15 cellular contexts compared by ENCODE assay signal in genomic region chr4:131547506-131547981, GRCh38.
A peak's percentile ranks its signal among the peaks of the same experiment; 100 is the strongest.
DNase-seq lines count a peak whose midpoint lies in the region; ATAC-seq, FAIRE-seq and TF ChIP-seq lines count a peak whose summit lies in the region.
"Had no signal": no experiment of that assay in that cellular context is flagged by ENCODE, and none has a peak within 500 bp of the region (broad histone marks: within the 10 kb centered on the region; RNA-seq: fewer than 3 reads in every experiment).

No MANE protein-coding gene starts in this region.

- no peak for TF ChIP-seq CTCF in CD4-positive, alpha-beta T cell (IDR thresholded peaks at IDR 0.05)

- H3K79me2 ChIP-seq in Karpas-422 (ENCODE audit: low read length): no peaks in the 10 kb centered on the region

- POLR2A ChIA-PET in CD4-positive, alpha-beta T cell (lab: Charles Lee): no interaction called here

- no peaks in the 10 kb centered on the region for H3K9me3 Mint-ChIP-seq in CD4-positive, alpha-beta T cell

- no peaks in the 10 kb centered on the region for H3K36me3 ChIP-seq in Karpas-422 (ENCODE audit: insufficient read depth, low read length)

- no peaks in the 10 kb centered on the region for H3K36me3 Mint-ChIP-seq in CD4-positive, alpha-beta T cell (ENCODE audit: low read depth)

- H3K4me3 ChIP-seq in Karpas-422 (ENCODE audit: low read length): no peak overlapping the region
- H3K4me3 ChIP-seq: mucosa of descending colon had no signal

- no peaks in the 10 kb centered on the region for H4K20me1 ChIP-seq in Karpas-422 (ENCODE audit: insufficient read depth, low read depth, low read length)

- no peaks in the 10 kb centered on the region for H3K27me3 Mint-ChIP-seq in CD4-positive, alpha-beta T cell
- H3K27me3 Mint-ChIP-seq: effector memory CD8-positive, alpha-beta T cell had no signal

- intact Hi-C loops in CD4-positive, alpha-beta T cell (cut with DNase I, micrococcal nuclease): no loop called here

- peak; percentile 75 for FAIRE-seq in GM18507 (lab: Jason Lieb, UNC)

- no peaks in the 10 kb centered on the region for H3K4me1 Mint-ChIP-seq in CD4-positive, alpha-beta T cell (ENCODE audit: low read depth)

- no peak overlapping the region for H3K27ac Mint-ChIP-seq in CD4-positive, alpha-beta T cell
- H3K27ac Mint-ChIP-seq: effector memory CD8-positive, alpha-beta T cell had no signal

- H3K9me3 ChIP-seq in Karpas-422 (ENCODE audit: low read length): no peaks in the 10 kb centered on the region
- no peaks in the 10 kb centered on the region for H3K9me3 ChIP-seq in CD4-positive, alpha-beta T cell (ENCODE audit: control insufficient read depth, low read length)

- ATAC-seq in GM21360 (IDR thresholded peaks at IDR 0.05; ENCODE audit: unreplicated experiment) (peak; percentile 66), HG02938 (IDR thresholded peaks at IDR 0.05; ENCODE audit: unreplicated experiment) (peak; percentile 87), GM18517 (IDR thresholded peaks at IDR 0.05; ENCODE audit: unreplicated experiment) (no peak)
- ATAC-seq in CD4-positive, alpha-beta T cell (ENCODE audit: poor library complexity): no peak
- ATAC-seq: effector memory CD8-positive, alpha-beta T cell; mucosa of descending colon; stimulated activated naive CD8-positive, alpha-beta T cell treated with anti-CD3 and anti-CD28 coated beads, Interleukin-15, Interleukin-2, amounts not matched to agents 100 U/mL and 50 U/mL, for 24 hours had no signal

- no peak overlapping the region for H3K27ac ChIP-seq in Karpas-422 (ENCODE audit: low read length)
- no peak overlapping the region for H3K27ac ChIP-seq in CD4-positive, alpha-beta T cell (ENCODE audit: low read depth, low read length)

- no peak overlapping the region for H3K4me3 Mint-ChIP-seq in CD4-positive, alpha-beta T cell
- H3K4me3 Mint-ChIP-seq: effector memory CD8-positive, alpha-beta T cell had no signal

- DNase-seq in GM18507 (ENCODE audit: extremely low spot score, insufficient read length, low read depth) (no peak), Karpas-422 (peak; percentile 63), NCI-H748 treated with DMSO at 0.1 percent for 48 hours (lab: John Stamatoyannopoulos, UW) (no peak), NCI-H82 treated with DMSO at 0.1 percent for 48 hours (lab: John Stamatoyannopoulos, UW; ENCODE audit: unreplicated experiment) (no peak)
- DNase-seq in CD4-positive, alpha-beta T cell: no peak
- DNase-seq: activated CD4-positive, alpha-beta T cell treated with anti-CD3 and anti-CD28 coated beads for 4 hours; DMS79; effector memory CD8-positive, alpha-beta T cell; foreskin melanocyte; mucosa of descending colon; stimulated activated CD4-positive, alpha-beta T cell treated with anti-CD3 and anti-CD28 coated beads, Interleukin-2, amount 100 ng/mL, for 48 hours; stimulated activated naive CD8-positive, alpha-beta T cell treated with anti-CD3 and anti-CD28 coated beads, Interleukin-15, Interleukin-2, amounts not matched to agents 100 U/mL and 50 U/mL, for 24 hours had no signal

- CTCF ChIA-PET in CD4-positive, alpha-beta T cell (lab: Charles Lee): no interaction called here

- no peak overlapping the region for H3K4me2 ChIP-seq in Karpas-422 (ENCODE audit: low read depth, low read length, poor library complexity, severe bottlenecking)

- H2AFZ ChIP-seq in Karpas-422 (ENCODE audit: low read length): peak overlapping the region; percentile 71

- no peaks in the 10 kb centered on the region for H3K9me2 ChIP-seq in Karpas-422 (replicated peaks; ENCODE audit: insufficient read depth, low read length)

- H3K27me3 ChIP-seq in Karpas-422 (ENCODE audit: low read length): no peaks in the 10 kb centered on the region
- no peaks in the 10 kb centered on the region for H3K27me3 ChIP-seq in CD4-positive, alpha-beta T cell (ENCODE audit: control insufficient read depth, insufficient read depth, low read length)

- 0 out of 2 replicates have a peak overlapping the region, but pooled peaks have one; percentile 7 for H3K9ac ChIP-seq in Karpas-422 (ENCODE audit: low read length)

- peaks cover 10% of the 10 kb centered on the region for H3K4me1 ChIP-seq in Karpas-422 (ENCODE audit: low read length)

Comparison
In these comparisons a context has a peak if more than half of its experiments do, and no peak if none do; other contexts are left out.
1. ATAC-seq: peak in GM21360 (single experiment) and HG02938 (single experiment); none in GM18517 (single experiment) and CD4-positive, alpha-beta T cell (single experiment).